17 cellular contexts compared by ENCODE assay signal in the genomic region with DNA sequence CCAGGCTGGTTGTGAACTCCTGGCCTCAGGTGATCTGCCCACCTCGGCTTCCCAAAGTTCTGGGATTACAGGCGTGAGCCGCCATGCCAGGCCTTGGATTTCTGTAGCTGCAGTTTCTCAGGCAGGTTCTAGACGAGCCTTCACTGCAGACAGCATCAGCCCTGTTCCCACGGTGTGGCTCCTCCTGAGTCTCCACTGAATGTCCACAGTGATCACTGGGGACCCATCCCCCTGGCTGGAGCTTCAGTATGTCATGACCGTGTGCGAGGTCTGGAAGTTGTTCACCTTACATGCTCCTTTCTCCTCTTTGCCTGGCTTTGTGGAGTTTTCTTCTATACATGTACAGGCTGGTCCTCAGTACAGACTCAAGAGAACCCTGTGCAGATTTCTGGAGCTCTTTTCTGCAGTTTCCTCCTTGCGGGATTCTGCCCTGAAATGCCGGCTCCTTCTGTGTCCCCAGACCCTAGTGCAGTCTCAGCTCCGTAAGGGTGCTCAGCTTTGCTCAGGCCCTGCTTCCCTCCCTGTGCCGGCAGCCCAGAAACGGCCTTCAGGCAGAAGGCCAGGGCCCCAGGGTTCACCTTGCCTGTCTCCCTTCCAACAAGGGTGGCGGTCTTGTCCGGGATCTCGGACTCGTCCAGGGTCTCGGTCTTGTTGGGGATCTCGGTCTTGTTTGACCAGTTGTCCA. TPM values are rescaled to one million over a fixed set of nuclear protein-coding genes. Genes with fewer than 3 reads are reported as not detected.
DNase-seq lines count a peak whose midpoint lies in the region; ATAC-seq and TF ChIP-seq lines count a peak whose summit lies in the region.
"Had no signal": no experiment of that assay in that cellular context is flagged by ENCODE, and none has a peak within 500 bp of the region (broad histone marks: within the 10 kb centered on the region; RNA-seq: fewer than 3 reads in every experiment).

No MANE protein-coding gene starts in this region.

- H3K36me3 ChIP-seq in H7 (replicated peaks; ENCODE audit: control insufficient read depth, insufficient read depth, low read length) (no peaks in the 10 kb centered on the region), left lung (peaks cover 0 to 8% of the 10 kb centered on the region in 2 donors)

- ATAC-seq in left lung = peak; percentile 42

- TF ChIP-seq CTCF in left lung (IDR thresholded peaks at IDR 0.05) (no peak), progenitor cell of endocrine pancreas (IDR thresholded peaks at IDR 0.05; ENCODE audit: unreplicated experiment) (no peak)

- H3K4me1 ChIP-seq in left lung = peaks cover 4 to 10% of the 10 kb centered on the region in 2 donors

- no peak for DNase-seq in T-helper 2 cell treated with Interferon-gamma antibody and Interleukin-4, amounts not matched to agents 5 μg/mL and 100 μg/mL, for 36 hours (ENCODE audit: low spot score)
- DNase-seq in T-helper 2 cell (no peak), H7 (peak; percentile 34), left lung (no peak), progenitor cell of endocrine pancreas (ENCODE audit: low spot score, unreplicated experiment) (no peak), LoVo (ENCODE audit: low spot score) (no peak), HK-2 (ENCODE audit: unreplicated experiment) (no peak), NCI-H226 (no peak)
- DNase-seq: DMS 273 treated with DMSO at 0.1 percent for 48 hours, GF-D8, GOT3, MM.1S, NCI-H1092 treated with DMSO at 0.1 percent for 48 hours, NCI-H524, Peyer's patch, SHP77 treated with DMSO at 0.1 percent for 48 hours had no signal

- no peaks in the 10 kb centered on the region for H3K27me3 Mint-ChIP-seq in T-helper 2 cell treated with Interferon-gamma antibody and Interleukin-4, amounts not matched to agents 5 μg/mL and 100 μg/mL, for 36 hours (ENCODE audit: low read depth)
- no peaks in the 10 kb centered on the region for H3K27me3 Mint-ChIP-seq in progenitor cell of endocrine pancreas

- H3K27ac Mint-ChIP-seq in T-helper 2 cell treated with Interferon-gamma antibody and Interleukin-4, amounts not matched to agents 5 μg/mL and 100 μg/mL, for 36 hours = peak overlapping the region; percentile 47
- H3K27ac Mint-ChIP-seq in progenitor cell of endocrine pancreas = peak overlapping the region; percentile 27

- H3K4me3 ChIP-seq in H7 (ENCODE audit: insufficient read depth, low read depth, low read length) = no peak overlapping the region
- no peak overlapping the region for H3K4me3 ChIP-seq in left lung
- H3K4me3 ChIP-seq: BLaER1, Peyer's patch had no signal

- H3K27ac ChIP-seq in left lung = peak overlapping the region; percentile 20 to 78
- H3K27ac ChIP-seq: BLaER1, Peyer's patch had no signal

- no peaks in the 10 kb centered on the region for H3K27me3 ChIP-seq in H7 (ENCODE audit: control insufficient read depth, insufficient read depth, low read length)
- H3K27me3 ChIP-seq in left lung = no peaks in the 10 kb centered on the region
- H3K27me3 ChIP-seq: BLaER1, Peyer's patch had no signal

- no peaks in the 10 kb centered on the region for H3K9me3 ChIP-seq in left lung
- H3K9me3 ChIP-seq: BLaER1, Peyer's patch had no signal

- peaks cover 3% of the 10 kb centered on the region for H3K4me1 Mint-ChIP-seq in T-helper 2 cell treated with Interferon-gamma antibody and Interleukin-4, amounts not matched to agents 5 μg/mL and 100 μg/mL, for 36 hours (ENCODE audit: low read depth)
- H3K4me1 Mint-ChIP-seq in progenitor cell of endocrine pancreas (ENCODE audit: low read depth) = peaks cover 14% of the 10 kb centered on the region

- H3K36me3 Mint-ChIP-seq in T-helper 2 cell treated with Interferon-gamma antibody and Interleukin-4, amounts not matched to agents 5 μg/mL and 100 μg/mL, for 36 hours (ENCODE audit: low read depth) = peaks cover 1% of the 10 kb centered on the region
- peaks cover 6% of the 10 kb centered on the region for H3K36me3 Mint-ChIP-seq in progenitor cell of endocrine pancreas (ENCODE audit: insufficient read depth)

- no peak overlapping the region for H3K4me3 Mint-ChIP-seq in T-helper 2 cell treated with Interferon-gamma antibody and Interleukin-4, amounts not matched to agents 5 μg/mL and 100 μg/mL, for 36 hours
- H3K4me3 Mint-ChIP-seq in progenitor cell of endocrine pancreas (ENCODE audit: low read depth) = no peak overlapping the region

- no peaks in the 10 kb centered on the region for H3K9me3 Mint-ChIP-seq in T-helper 2 cell treated with Interferon-gamma antibody and Interleukin-4, amounts not matched to agents 5 μg/mL and 100 μg/mL, for 36 hours
- H3K9me3 Mint-ChIP-seq in progenitor cell of endocrine pancreas (ENCODE audit: low read depth) = no peaks in the 10 kb centered on the region

- intact Hi-C loops in left lung (cut with DNase I) = no loop called here

RNA-seq across cellular contexts. Expression of a gene that starts 14.3 kb away (rescaled TPM):
- total RNA-seq in H7 (2014; rRNA removed; shearing (Covaris generic)) = 201 and 257 TPM in 2 replicates
- total RNA-seq in left lung = 100 to 1,000 TPM; 288 to 550 TPM
- 303 and 308 TPM in 2 replicates for total RNA-seq in progenitor cell of endocrine pancreas

RNA-seq across cellular contexts. Expression of a gene that starts 46.7 kb away (rescaled TPM):
- 114 and 129 TPM in 2 replicates for total RNA-seq in H7 (2014; rRNA removed; shearing (Covaris generic))
- total RNA-seq in left lung = 100 to 1,000 TPM; 102 to 103 TPM
- 85.2 and 93.8 TPM in 2 replicates for total RNA-seq in progenitor cell of endocrine pancreas
